ENCODE assay signal across 8 cellular contexts in the genomic region with DNA sequence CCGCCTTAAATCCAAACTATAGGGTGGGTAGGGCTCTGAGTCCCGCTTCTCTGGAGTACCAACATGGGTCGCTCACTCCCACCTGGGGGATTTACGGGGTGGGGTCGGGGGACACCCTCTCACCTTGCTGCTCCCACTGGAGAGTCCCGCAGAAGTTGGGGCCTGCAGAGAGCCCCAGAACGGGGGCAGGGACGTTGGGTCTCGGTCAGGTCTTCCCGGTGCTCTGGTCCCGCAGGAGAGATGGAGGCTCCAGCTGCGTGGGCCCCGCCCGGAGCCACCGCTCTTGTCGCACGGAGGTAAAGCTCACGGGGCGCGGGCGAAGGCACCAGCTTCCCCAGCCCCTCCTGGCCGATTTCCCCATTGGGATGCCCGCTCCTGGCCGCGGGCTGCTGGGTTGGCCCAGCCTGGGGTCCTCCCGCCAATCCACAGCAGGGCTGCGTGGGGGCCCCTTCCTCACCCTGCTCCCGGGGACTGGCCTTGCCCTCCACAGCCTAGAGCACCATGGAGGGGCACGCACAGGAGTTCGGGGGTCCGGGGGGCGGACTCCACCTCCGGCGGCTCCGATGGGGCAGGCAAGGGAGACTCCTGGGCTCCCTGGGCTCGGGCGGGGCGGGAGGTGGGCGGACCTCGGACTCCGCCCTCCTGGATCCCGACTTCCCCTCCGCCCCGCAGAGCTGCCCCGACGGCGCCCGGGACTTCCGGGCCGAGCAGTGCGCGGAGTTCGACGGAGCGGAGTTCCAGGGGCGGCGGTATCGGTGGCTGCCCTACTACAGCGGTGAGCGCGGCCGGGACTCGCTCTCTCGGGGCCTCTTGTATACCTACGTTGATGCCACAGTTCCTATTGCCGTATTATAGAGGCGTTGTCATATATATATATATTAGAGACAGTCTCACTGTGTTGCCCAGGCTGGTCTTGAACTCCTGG. TPM values are rescaled to one million over a fixed set of nuclear protein-coding genes. Genes with fewer than 3 reads are reported as not detected.
DNase-seq lines count a peak whose midpoint lies in the region; ATAC-seq and TF ChIP-seq lines count a peak whose summit lies in the region.

No MANE protein-coding gene starts in this region.

- POLR2A ChIA-PET in RWPE1 (lab: Yijun Ruan, JAX; ENCODE audit: low non-redundant PET), result no interaction called here

- ATAC-seq in HG02852 (IDR thresholded peaks at IDR 0.05; ENCODE audit: unreplicated experiment), result peak; percentile 52

- no peaks in the 10 kb centered on the region for H3K27me3 Mint-ChIP-seq in chondrocyte (ENCODE audit: low read depth)

- H3K36me3 Mint-ChIP-seq in chondrocyte (ENCODE audit: low read depth), result peaks cover 9% of the 10 kb centered on the region

- H3K9ac ChIP-seq in adipocyte (ENCODE audit: low read length), result peak overlapping the region; percentile 79

- peak; percentile 33 for TF ChIP-seq POLR2A in GM10847 (IDR thresholded peaks at IDR 0.05; ENCODE audit: extremely low read depth, insufficient read length)

- no peaks in the 10 kb centered on the region for H3K9me3 ChIP-seq in adipocyte (ENCODE audit: control insufficient read depth, low read length)

- peaks cover 9% of the 10 kb centered on the region for H3K4me1 ChIP-seq in adipocyte (ENCODE audit: control insufficient read depth, insufficient read depth, low read length)

- no peaks in the 10 kb centered on the region for H3K36me3 ChIP-seq in adipocyte (ENCODE audit: control insufficient read depth, insufficient read depth, low read length, severe bottlenecking)

- CTCF ChIA-PET in RWPE1 (lab: Yijun Ruan, JAX), result interaction anchor here (0.5 kb wide), 1 partner anchor 265 kb away, joined by 3 read pairs; no protein-coding TSS in a partner anchor

- H3K4me3 Mint-ChIP-seq in chondrocyte (ENCODE audit: unreplicated experiment), result no peak overlapping the region

- H3K27ac Mint-ChIP-seq in chondrocyte (ENCODE audit: unreplicated experiment), result no peak overlapping the region

- DNase-seq in RWPE1 (ENCODE audit: low spot score) (peak; percentile 51), adipocyte (ENCODE audit: low read depth) (peak; percentile 63), iPS-NIHi7 (ENCODE audit: extremely low spot score) (peak; percentile 75), SW480 (ENCODE audit: low spot score) (no peak), chondrocyte (ENCODE audit: low spot score) (no peak)
- DNase-seq in stimulated activated CD4-positive, alpha-beta T cell treated with anti-CD3 and anti-CD28 coated beads, TNF-alpha, amount 100 ng/mL, for 4 hours (ENCODE audit: low read depth in 3 of 3), result peak in 2 of 3 experiments; percentile 3 to 15

- H3K4me3 ChIP-seq in adipocyte (ENCODE audit: low read length), result peak overlapping the region; percentile 81

- H3K4me1 Mint-ChIP-seq in chondrocyte (ENCODE audit: low read depth), result peaks cover 30% of the 10 kb centered on the region

- no peaks in the 10 kb centered on the region for H3K27me3 ChIP-seq in adipocyte (replicated peaks; ENCODE audit: control insufficient read depth, insufficient read depth, low read length)

- no peak for TF ChIP-seq CTCF in RWPE1 (conservative IDR thresholded peaks at IDR 0.05; ENCODE audit: low read depth)
- no peak for TF ChIP-seq CTCF in chondrocyte (IDR thresholded peaks at IDR 0.05)

- no peak overlapping the region for H3K27ac ChIP-seq in RWPE1

- H3K9me3 Mint-ChIP-seq in chondrocyte (ENCODE audit: low read depth), result no peaks in the 10 kb centered on the region

RNA-seq across cellular contexts. Expression of a gene that starts 8.4 kb away (rescaled TPM):
- total RNA-seq in chondrocyte, result 16.4 to 45.3 TPM (median 16.8 TPM) in 3 replicates

Comparison
In these comparisons a context has a peak if more than half of its experiments do, and no peak if none do; other contexts are left out.
1. DNase-seq: peak in RWPE1 (single experiment), adipocyte (single experiment), iPS-NIHi7 (single experiment) and stimulated activated CD4-positive, alpha-beta T cell treated with anti-CD3 and anti-CD28 coated beads, TNF-alpha, amount 100 ng/mL, for 4 hours (2 of 3); none in SW480 (single experiment) and chondrocyte (single experiment).